1 cellular context compared by ENCODE assay signal in genomic region chr20:36866164-36866563, GRCh38.
TF ChIP-seq lines count a peak whose summit lies in the region.

No MANE protein-coding gene starts in this region.

TF ChIP-seq in K562, 482 proteins besides CTCF, POLR2A, EP300 and RAD21:
- TF ChIP-seq ZFP36 (IDR thresholded peaks at IDR 0.05; ENCODE audit: low read depth, low read length, partially characterized antibody), result no peak
- TF ChIP-seq GATA2 (CRISPR knock-in tag; IDR thresholded peaks at IDR 0.05), result no peak
- no peak for TF ChIP-seq ZNF444 (CRISPR knock-in tag; IDR thresholded peaks at IDR 0.05)
- no peak for TF ChIP-seq ZNF24 (IDR thresholded peaks at IDR 0.05)
- peak; percentile 39; the same call in 1 of the 2 replicates for TF ChIP-seq TFAP4 (CRISPR knock-in tag; IDR thresholded peaks at IDR 0.05; ENCODE audit: borderline replicate concordance)
- TF ChIP-seq ATF1 (CRISPR knock-in tag; IDR thresholded peaks at IDR 0.05), result no peak
- 0 out of 2 replicates have a peak, but pooled peaks have one; percentile 9 for TF ChIP-seq ATF1 (tag; IDR thresholded peaks at IDR 0.05)
- TF ChIP-seq ZNF589 (CRISPR knock-in tag; IDR thresholded peaks at IDR 0.05; ENCODE audit: low read depth), result no peak
- TF ChIP-seq SRSF7 (optimal IDR thresholded peaks at IDR 0.05; ENCODE audit: low read depth, low read length), result no peak
- TF ChIP-seq ZNF217 (CRISPR knock-in tag; IDR thresholded peaks at IDR 0.05), result no peak
- no peak for TF ChIP-seq MAX (CRISPR knock-in tag; IDR thresholded peaks at IDR 0.05)
- TF ChIP-seq ZNF316 (IDR thresholded peaks at IDR 0.05), result no peak
- TF ChIP-seq MNT (conservative IDR thresholded peaks at IDR 0.05), result no peak
- TF ChIP-seq MYBL2 (IDR thresholded peaks at IDR 0.05; ENCODE audit: low read depth), result no peak
- TF ChIP-seq MYBL2 (CRISPR knock-in tag; IDR thresholded peaks at IDR 0.05; ENCODE audit: borderline replicate concordance), result no peak
- no peak for TF ChIP-seq POLR3A (IDR thresholded peaks at IDR 0.05; ENCODE audit: borderline replicate concordance, extremely low read depth, insufficient read depth, insufficient read length)
- no peak for TF ChIP-seq CTCFL (IDR thresholded peaks at IDR 0.05; ENCODE audit: borderline replicate concordance, insufficient read depth, low read depth, low read length, poor library complexity, severe bottlenecking)
- TF ChIP-seq GABPB1 (CRISPR knock-in tag; IDR thresholded peaks at IDR 0.05), result no peak
- no peak for TF ChIP-seq NR2C1 (IDR thresholded peaks at IDR 0.05)
- no peak for TF ChIP-seq NR2C1 (tag; IDR thresholded peaks at IDR 0.05)
- TF ChIP-seq ARID2 (IDR thresholded peaks at IDR 0.05), result no peak
- no peak for TF ChIP-seq ZNF695 (CRISPR knock-in tag; IDR thresholded peaks at IDR 0.05)
- peak; percentile 22 to 41; a peak in 3 of 4 replicates for TF ChIP-seq NRF1 (conservative IDR thresholded peaks at IDR 0.05 in 1 of 2, IDR thresholded peaks at IDR 0.05 in 1 of 2)
- TF ChIP-seq ZNF134 (CRISPR knock-in tag; conservative IDR thresholded peaks at IDR 0.05), result no peak
- no peak for TF ChIP-seq DNMT1 (IDR thresholded peaks at IDR 0.05)
- TF ChIP-seq SREBF1 (IDR thresholded peaks at IDR 0.05; ENCODE audit: borderline replicate concordance, low read depth, low read length), result no peak
- no peak for TF ChIP-seq MBD1 (CRISPR knock-in tag; IDR thresholded peaks at IDR 0.05)
- TF ChIP-seq ETV5 (CRISPR knock-in tag; IDR thresholded peaks at IDR 0.05; ENCODE audit: low read depth), result no peak
- peak; percentile 23; the same call in 1 of the 2 replicates for TF ChIP-seq VEZF1 (CRISPR knock-in tag; IDR thresholded peaks at IDR 0.05)
- TF ChIP-seq ELK1 (CRISPR knock-in tag; IDR thresholded peaks at IDR 0.05), result no peak
- no peak for TF ChIP-seq SLC30A9 (CRISPR knock-in tag; IDR thresholded peaks at IDR 0.05)
- no peak for TF ChIP-seq ZNF143 (CRISPR knock-in tag; IDR thresholded peaks at IDR 0.05)
- no peak for TF ChIP-seq EZH2 (IDR thresholded peaks at IDR 0.05; ENCODE audit: borderline replicate concordance, low read depth, low read length)
- TF ChIP-seq ZNF175 (CRISPR knock-in tag; IDR thresholded peaks at IDR 0.05; ENCODE audit: low read depth), result no peak
- TF ChIP-seq BCOR (IDR thresholded peaks at IDR 0.05), result no peak
- no peak for TF ChIP-seq SREBF2 (CRISPR knock-in tag; IDR thresholded peaks at IDR 0.05)
